ENCODE assay signal across 1 cellular context in genomic region chr4:77861500-77861899, GRCh38.
TF ChIP-seq lines count a peak whose summit lies in the region.

No MANE protein-coding gene starts in this region.

TF ChIP-seq in HepG2, 621 proteins besides CTCF, POLR2A, EP300 and RAD21:
- TF ChIP-seq TARDBP (CRISPR knock-in tag; IDR thresholded peaks at IDR 0.05) = 0 out of 2 replicates have a peak, but pooled peaks have one; percentile 37
- peak in 1 of 2 experiments; percentile 12; a peak in 2 of 4 replicates for TF ChIP-seq MAFK (conservative IDR thresholded peaks at IDR 0.05 in 1 of 2, IDR thresholded peaks at IDR 0.05 in 1 of 2; ENCODE audit: low read length in 2 of 2)
- TF ChIP-seq ZNF563 (CRISPR knock-in tag; IDR thresholded peaks at IDR 0.05) = no peak
- no peak for TF ChIP-seq ZNF143 (CRISPR knock-in tag; IDR thresholded peaks at IDR 0.05)
- no peak for TF ChIP-seq KDM3A (CRISPR knock-in tag; IDR thresholded peaks at IDR 0.05; ENCODE audit: low read depth)
- TF ChIP-seq KDM5B (CRISPR knock-in tag; IDR thresholded peaks at IDR 0.05; ENCODE audit: borderline replicate concordance) = no peak
- no peak for TF ChIP-seq CHD2 (IDR thresholded peaks at IDR 0.05; ENCODE audit: low read depth, low read length)
- TF ChIP-seq MAFF (IDR thresholded peaks at IDR 0.05; ENCODE audit: low read depth, low read length) = peak; percentile 29; the same call in 1 of the 2 replicates
- TF ChIP-seq, protein P1, sequence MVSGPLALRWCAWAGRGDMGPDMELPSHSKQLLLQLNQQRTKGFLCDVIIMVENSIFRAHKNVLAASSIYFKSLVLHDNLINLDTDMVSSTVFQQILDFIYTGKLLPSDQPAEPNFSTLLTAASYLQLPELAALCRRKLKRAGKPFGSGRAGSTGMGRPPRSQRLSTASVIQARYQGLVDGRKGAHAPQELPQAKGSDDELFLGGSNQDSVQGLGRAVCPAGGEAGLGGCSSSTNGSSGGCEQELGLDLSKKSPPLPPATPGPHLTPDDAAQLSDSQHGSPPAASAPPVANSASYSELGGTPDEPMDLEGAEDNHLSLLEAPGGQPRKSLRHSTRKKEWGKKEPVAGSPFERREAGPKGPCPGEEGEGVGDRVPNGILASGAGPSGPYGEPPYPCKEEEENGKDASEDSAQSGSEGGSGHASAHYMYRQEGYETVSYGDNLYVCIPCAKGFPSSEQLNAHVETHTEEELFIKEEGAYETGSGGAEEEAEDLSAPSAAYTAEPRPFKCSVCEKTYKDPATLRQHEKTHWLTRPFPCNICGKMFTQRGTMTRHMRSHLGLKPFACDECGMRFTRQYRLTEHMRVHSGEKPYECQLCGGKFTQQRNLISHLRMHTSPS (CRISPR knock-in tag; IDR thresholded peaks at IDR 0.05; ENCODE audit: low read depth) = no peak
